Comparison of ENCODE assay signal across 8 cellular contexts in genomic region chr17:57861000-57861736, GRCh38. TPM values are rescaled to one million over a fixed set of nuclear protein-coding genes. Genes with fewer than 3 reads are reported as not detected.
DNase-seq lines count a peak whose midpoint lies in the region; ATAC-seq and TF ChIP-seq lines count a peak whose summit lies in the region.

No MANE protein-coding gene starts in this region.

- H3K9me3 Mint-ChIP-seq in activated naive CD4-positive, alpha-beta T cell treated with anti-CD3 and anti-CD28 coated beads, Interleukin-2, amount 50 U/mL, for 72 hours: no peaks in the 10 kb centered on the region

- no peaks in the 10 kb centered on the region for H3K9me3 ChIP-seq in SK-N-SH
- no peaks in the 10 kb centered on the region for H3K9me3 ChIP-seq in heart left ventricle
- H3K9me3 ChIP-seq in Karpas-422 (ENCODE audit: low read length): no peaks in the 10 kb centered on the region

- POLR2A ChIA-PET in SK-N-SH (lab: Yijun Ruan, JAX): interaction anchor here (1.1 to 4.7 kb wide), 5 partner anchors 11 to 138 kb away, joined by 3 to 36 read pairs (median 8); partner anchors contain the start of genes CUEDC1 and MRPS23

- peak overlapping the region in 1 of 2 donors; percentile 87 for H3K27ac Mint-ChIP-seq in activated naive CD4-positive, alpha-beta T cell treated with anti-CD3 and anti-CD28 coated beads, Interleukin-2, amount 50 U/mL, for 72 hours

- no peak overlapping the region for H2AFZ ChIP-seq in SK-N-SH (ENCODE audit: low read depth)
- H2AFZ ChIP-seq in Karpas-422 (ENCODE audit: low read length): no peak overlapping the region

- H3K36me3 ChIP-seq in SK-N-SH (replicated peaks in 1 of 2; ENCODE audit: control insufficient read depth in 1 of 2, insufficient read depth in 2 of 2, low read length in 1 of 2) (peaks cover 4 to 11% of the 10 kb centered on the region in 2 experiments), heart left ventricle (peaks cover 0 to 17% (median 4%) of the 10 kb centered on the region in 9 donors), Karpas-422 (ENCODE audit: insufficient read depth, low read length) (no peaks in the 10 kb centered on the region)

- H4K20me1 ChIP-seq in SK-N-SH (ENCODE audit: insufficient read depth): no peaks in the 10 kb centered on the region
- H4K20me1 ChIP-seq in Karpas-422 (ENCODE audit: insufficient read depth, low read depth, low read length): no peaks in the 10 kb centered on the region

- H3F3A ChIP-seq in SK-N-SH (replicated peaks; ENCODE audit: insufficient read depth): peaks cover 21% of the 10 kb centered on the region

- H3K27ac ChIP-seq in SK-N-SH (ENCODE audit: low read depth in 2 of 2, low read length in 1 of 2): no peak overlapping the region; a peak in 1 of 4 replicates
- peak overlapping the region; percentile 55 to 95 (median 82) for H3K27ac ChIP-seq in heart left ventricle
- H3K27ac ChIP-seq in Karpas-422 (ENCODE audit: low read length): no peak overlapping the region

- H3K79me2 ChIP-seq in SK-N-SH (ENCODE audit: insufficient read depth): no peaks in the 10 kb centered on the region
- no peaks in the 10 kb centered on the region for H3K79me2 ChIP-seq in Karpas-422 (ENCODE audit: low read length)

- H3K4me2 ChIP-seq in SK-N-SH: no peak overlapping the region; the same call in 1 of the 2 replicates
- no peak overlapping the region for H3K4me2 ChIP-seq in Karpas-422 (ENCODE audit: low read depth, low read length, poor library complexity, severe bottlenecking)

- H3K9me2 ChIP-seq in SK-N-SH: no peaks in the 10 kb centered on the region
- no peaks in the 10 kb centered on the region for H3K9me2 ChIP-seq in Karpas-422 (replicated peaks; ENCODE audit: insufficient read depth, low read length)

- DNase-seq in SK-N-SH (peak; percentile 70), NOMO-1 treated with dmso at 0.1 percent for 144 hours (lab: John Stamatoyannopoulos, UW; ENCODE audit: unreplicated experiment) (peak; percentile 81), heart left ventricle (peak; percentile 65 to 79 (median 78)), posterior vena cava (ENCODE audit: low spot score) (peak; percentile 90), Karpas-422 (no peak)
- peak in 1 of 2 donors; percentile 39 for DNase-seq in activated naive CD4-positive, alpha-beta T cell treated with anti-CD3 and anti-CD28 coated beads, Interleukin-2, amount 50 U/mL, for 72 hours (ENCODE audit: low spot score in 2 of 2)

- TF ChIP-seq POLR2A in heart left ventricle (IDR thresholded peaks at IDR 0.05): no peak

- no peak for TF ChIP-seq RAD21 in SK-N-SH (IDR thresholded peaks at IDR 0.05; ENCODE audit: low read length)

- H3K9ac ChIP-seq in SK-N-SH: no peak overlapping the region
- no peak overlapping the region for H3K9ac ChIP-seq in Karpas-422 (ENCODE audit: low read length)

- 70% methylated on average over 28 of the region's 28 CpGs for WGBS in SK-N-SH (ENCODE audit: low lambda C conversion rate)
- WGBS in heart left ventricle, 4 donors: 7 to 13% (median 8%) methylated on average over 26 to 28 of the region's 28 CpGs

- H3K4me3 ChIP-seq in SK-N-SH (ENCODE audit: low read depth in 2 of 2, low read length in 1 of 2) (peak overlapping the region in 1 of 2 experiments; percentile 28; a peak in 1 of 4 replicates), heart left ventricle (peak overlapping the region; percentile 33 to 69 (median 56)), Karpas-422 (ENCODE audit: low read length) (no peak overlapping the region)

- no peaks in the 10 kb centered on the region for H3K27me3 ChIP-seq in SK-N-SH (ENCODE audit: insufficient read depth)
- H3K27me3 ChIP-seq in heart left ventricle: no peaks in the 10 kb centered on the region
- no peaks in the 10 kb centered on the region for H3K27me3 ChIP-seq in Karpas-422 (ENCODE audit: low read length)

- TF ChIP-seq CTCF in SK-N-SH (IDR thresholded peaks at IDR 0.05) (no peak), heart left ventricle (IDR thresholded peaks at IDR 0.05) (no peak)

- ATAC-seq in SK-N-SH treated with all-trans-retinoic acid at 6 μM for 48 hours: no peak; the same call in 1 of the 3 replicates
- ATAC-seq in activated naive CD4-positive, alpha-beta T cell treated with anti-CD3 and anti-CD28 coated beads, Interleukin-2, amount 50 U/mL, for 72 hours: peak; percentile 65 to 67
- peak; percentile 10 to 64 (median 54) for ATAC-seq in heart left ventricle
- ATAC-seq in HG03520 (IDR thresholded peaks at IDR 0.05; ENCODE audit: unreplicated experiment): no peak

- CTCF ChIA-PET in SK-N-SH (lab: Yijun Ruan, JAX): interaction anchor here (0.6 to 25.6 kb wide), 17 partner anchors 9 to 490 kb away, joined by 3 to 1002 read pairs (median 9); partner anchors contain the start of genes MRPS23, SRSF1 and VEZF1

- H3K36me3 Mint-ChIP-seq in activated naive CD4-positive, alpha-beta T cell treated with anti-CD3 and anti-CD28 coated beads, Interleukin-2, amount 50 U/mL, for 72 hours: no peaks in the 10 kb centered on the region

- TF ChIP-seq EP300 in SK-N-SH (IDR thresholded peaks at IDR 0.05; ENCODE audit: borderline replicate concordance in 1 of 2, low read depth in 1 of 2, low read length in 1 of 2): no peak

- intact Hi-C loops in heart left ventricle (cut with DNase I) (loop anchor here in 3 of 10 donors (2.0 to 5.0 kb wide), 3 partner anchors 30 to 251 kb away; no protein-coding TSS in a partner anchor), posterior vena cava (cut with DNase I) (no loop called here)

- H3K4me1 ChIP-seq in SK-N-SH (ENCODE audit: control insufficient read depth in 1 of 2, insufficient read depth in 2 of 2, low read depth in 1 of 2, low read length in 1 of 2): peaks cover 14 to 22% of the 10 kb centered on the region in 2 experiments; a peak in 3 of 4 replicates
- peaks cover 3 to 46% (median 36%) of the 10 kb centered on the region in 12 donors for H3K4me1 ChIP-seq in heart left ventricle
- no peaks in the 10 kb centered on the region for H3K4me1 ChIP-seq in Karpas-422 (ENCODE audit: low read length)

TF ChIP-seq in SK-N-SH, 30 proteins besides CTCF, POLR2A, EP300 and RAD21 (continues in another document):
- TF ChIP-seq NRF1 (IDR thresholded peaks at IDR 0.05; ENCODE audit: low read depth, low read length): no peak
- TF ChIP-seq NFIC (IDR thresholded peaks at IDR 0.05; ENCODE audit: borderline replicate concordance): no peak
- no peak for TF ChIP-seq IRF3 (IDR thresholded peaks at IDR 0.05; ENCODE audit: low read depth, low read length)
- TF ChIP-seq MXI1 (IDR thresholded peaks at IDR 0.05; ENCODE audit: low read depth, low read length): no peak
- no peak for TF ChIP-seq USF2 (IDR thresholded peaks at IDR 0.05; ENCODE audit: borderline replicate concordance, low read depth, low read length)
- no peak for TF ChIP-seq RXRA (IDR thresholded peaks at IDR 0.05; ENCODE audit: borderline replicate concordance, low read depth)
- no peak for TF ChIP-seq YY1 (IDR thresholded peaks at IDR 0.05; ENCODE audit: low read depth)

TF ChIP-seq in SK-N-SH treated with all-trans-retinoic acid at 6 μM for 48 hours, 23 proteins besides CTCF, POLR2A, EP300 and RAD21 (continues in another document):
- TF ChIP-seq OSR1 (CRISPR knock-in tag; IDR thresholded peaks at IDR 0.05) (no peak), BACH2 (CRISPR knock-in tag; IDR thresholded peaks at IDR 0.05; ENCODE audit: borderline replicate concordance) (no peak), ZNF8 (CRISPR knock-in tag; IDR thresholded peaks at IDR 0.05) (no peak), ZFP3 (CRISPR knock-in tag; IDR thresholded peaks at IDR 0.05) (no peak), RARB (CRISPR knock-in tag; IDR thresholded peaks at IDR 0.05) (no peak), PPARA (CRISPR knock-in tag; IDR thresholded peaks at IDR 0.05; ENCODE audit: borderline replicate concordance) (no peak), GLIS3 (CRISPR knock-in tag; IDR thresholded peaks at IDR 0.05) (no peak), TCF4 (CRISPR knock-in tag; IDR thresholded peaks at IDR 0.05; ENCODE audit: borderline replicate concordance) (no peak), ZNF565 (CRISPR knock-in tag; conservative IDR thresholded peaks at IDR 0.05; ENCODE audit: low read depth) (no peak)
- TF ChIP-seq, protein P1, sequence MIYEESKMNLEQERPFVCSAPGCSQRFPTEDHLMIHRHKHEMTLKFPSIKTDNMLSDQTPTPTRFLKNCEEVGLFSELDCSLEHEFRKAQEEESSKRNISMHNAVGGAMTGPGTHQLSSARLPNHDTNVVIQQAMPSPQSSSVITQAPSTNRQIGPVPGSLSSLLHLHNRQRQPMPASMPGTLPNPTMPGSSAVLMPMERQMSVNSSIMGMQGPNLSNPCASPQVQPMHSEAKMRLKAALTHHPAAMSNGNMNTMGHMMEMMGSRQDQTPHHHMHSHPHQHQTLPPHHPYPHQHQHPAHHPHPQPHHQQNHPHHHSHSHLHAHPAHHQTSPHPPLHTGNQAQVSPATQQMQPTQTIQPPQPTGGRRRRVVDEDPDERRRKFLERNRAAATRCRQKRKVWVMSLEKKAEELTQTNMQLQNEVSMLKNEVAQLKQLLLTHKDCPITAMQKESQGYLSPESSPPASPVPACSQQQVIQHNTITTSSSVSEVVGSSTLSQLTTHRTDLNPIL (CRISPR knock-in tag; IDR thresholded peaks at IDR 0.05; ENCODE audit: low read depth): no peak

RNA-seq across cellular contexts. Expression of gene MRPS23, which starts 11.3 kb away (rescaled TPM):
- polyA plus RNA-seq in SK-N-SH (2012; rRNA removed): 105 and 108 TPM in 2 replicates
- 115 and 118 TPM in 2 replicates for polyA plus RNA-seq in SK-N-SH (2012; cell fraction: cytosol; rRNA removed)
- 37.9 and 51.5 TPM in 2 replicates for polyA plus RNA-seq in SK-N-SH (2012; cell fraction: nucleus; rRNA removed)
- 10 to 100 TPM; 43.1 to 57.7 TPM for total RNA-seq in activated naive CD4-positive, alpha-beta T cell treated with anti-CD3 and anti-CD28 coated beads, Interleukin-2, amount 50 U/mL, for 72 hours
- total RNA-seq in heart left ventricle: 10 to 100 TPM; 44.6 to 99.3 (median 71.8) TPM
- 100 to 1,000 TPM in 1 of 2 donors, 10 to 100 TPM in 1; 23.9 to 207 TPM for polyA plus RNA-seq in heart left ventricle
- 10 to 100 TPM; 25.2 to 26.5 TPM for total RNA-seq in posterior vena cava
- total RNA-seq in Karpas-422 (2014; rRNA removed; shearing (Covaris generic); ENCODE audit: low replicate concordance): 35.1 and 61.3 TPM in 2 replicates

Comparison
In these comparisons a context has a peak if more than half of its experiments do, and no peak if none do; other contexts are left out.
1. H3K27ac ChIP-seq: peak in heart left ventricle (12 of 12); none in SK-N-SH (0 of 2) and Karpas-422 (single experiment).
2. ATAC-seq: peak in activated naive CD4-positive, alpha-beta T cell treated with anti-CD3 and anti-CD28 coated beads, Interleukin-2, amount 50 U/mL, for 72 hours (2 of 2) and heart left ventricle (4 of 4); none in SK-N-SH treated with all-trans-retinoic acid at 6 μM for 48 hours (single experiment) and HG03520 (single experiment).